Comparison of ENCODE assay signal across 8 cellular contexts in the genomic region with DNA sequence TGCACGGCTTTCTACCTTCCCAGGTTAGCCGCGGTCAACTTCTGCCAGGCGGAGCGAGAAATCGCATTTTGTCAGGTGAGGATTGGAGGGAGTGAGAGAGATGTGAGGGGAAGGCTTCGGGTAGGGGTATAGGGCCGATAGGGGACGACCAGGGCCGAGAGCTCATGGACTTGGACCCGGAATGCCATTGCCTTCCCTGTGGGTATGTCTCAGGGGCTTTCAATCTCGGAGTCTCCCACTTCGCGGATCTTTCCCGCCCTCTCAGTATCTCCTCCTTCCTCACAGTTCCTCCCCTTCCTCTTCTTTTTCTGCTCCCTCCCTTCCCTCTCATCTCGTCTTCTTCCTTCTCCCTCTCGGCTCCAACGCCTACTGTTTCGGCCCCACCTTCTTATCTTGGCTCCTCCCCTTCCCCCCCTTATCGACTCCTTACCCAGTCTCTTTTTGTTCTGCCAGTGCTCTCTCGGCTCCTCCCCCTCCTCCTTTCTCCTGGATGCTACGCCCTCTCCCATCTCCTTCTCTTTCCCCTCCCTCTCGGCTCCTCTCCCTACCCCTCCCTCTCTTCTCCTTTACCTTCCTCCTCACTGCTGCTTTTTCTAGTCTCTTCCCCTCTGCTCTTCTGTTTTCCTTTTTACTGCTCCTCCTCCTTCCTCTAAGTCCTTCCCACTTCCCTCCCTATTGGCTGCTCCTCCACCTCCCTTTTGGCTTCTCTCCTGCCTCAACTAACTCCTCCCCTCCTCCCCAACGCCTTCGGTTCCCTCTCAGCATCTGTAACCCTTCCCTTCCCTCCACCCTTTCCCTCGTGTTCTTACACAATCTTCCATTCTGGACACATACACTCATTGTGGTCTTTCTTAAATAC. TPM values are rescaled to one million over a fixed set of nuclear protein-coding genes. Genes with fewer than 3 reads are reported as not detected.
DNase-seq lines count a peak whose midpoint lies in the region; ATAC-seq and TF ChIP-seq lines count a peak whose summit lies in the region.

No MANE protein-coding gene starts in this region.

- peak overlapping the region; percentile 87 to 93 for H3K4me3 Mint-ChIP-seq in CD14-positive monocyte

- peaks cover 0 to 11% (median 0%) of the 10 kb centered on the region in 7 donors for H3K9me3 Mint-ChIP-seq in CD14-positive monocyte

- peaks cover 9% of the 10 kb centered on the region for H3K4me1 Mint-ChIP-seq in CD14-positive monocyte

- H3K9ac ChIP-seq in duodenal mucosa (ENCODE audit: low read depth in 1 of 2, low read length in 2 of 2): peak overlapping the region; percentile 63 to 66
- H3K9ac ChIP-seq in liver (ENCODE audit: low read depth in 1 of 2, low read length in 2 of 2): no peak overlapping the region

- H3K27me3 Mint-ChIP-seq in CD14-positive monocyte (ENCODE audit: low read depth in 3 of 3): peaks cover 0 to 6% (median 5%) of the 10 kb centered on the region in 3 donors

- intact Hi-C loops in CD14-positive monocyte (cut with micrococcal nuclease): no loop called here

- H3K4me3 ChIP-seq in duodenal mucosa (ENCODE audit: low read depth in 1 of 2, low read length in 2 of 2): peak overlapping the region; percentile 83 to 84
- H3K4me3 ChIP-seq in liver (ENCODE audit: low read depth in 1 of 3, low read length in 3 of 3): peak overlapping the region; percentile 58 to 78 (median 68)

- TF ChIP-seq CTCF in CD14-positive monocyte (IDR thresholded peaks at IDR 0.05) (no peak), liver (IDR thresholded peaks at IDR 0.05; ENCODE audit: low read depth, low read length, missing input control) (no peak)

- ATAC-seq in GM19395 (IDR thresholded peaks at IDR 0.05; ENCODE audit: unreplicated experiment) (peak; percentile 72), HG03521 (IDR thresholded peaks at IDR 0.05; ENCODE audit: unreplicated experiment) (peak; percentile 46)

- H3K9me3 ChIP-seq in duodenal mucosa (ENCODE audit: control insufficient read depth in 1 of 2, low read length in 2 of 2) (no peaks in the 10 kb centered on the region), liver (ENCODE audit: control insufficient read depth in 4 of 4, low read length in 3 of 4) (no peaks in the 10 kb centered on the region)

- H3K36me3 ChIP-seq in duodenal mucosa (ENCODE audit: control insufficient read depth in 1 of 2, insufficient read depth in 2 of 2, low read length in 2 of 2) (no peaks in the 10 kb centered on the region), liver (ENCODE audit: control insufficient read depth in 4 of 4, insufficient read depth in 3 of 4, low read depth in 1 of 4, low read length in 3 of 4) (no peaks in the 10 kb centered on the region)

- no peaks in the 10 kb centered on the region for H3K36me3 Mint-ChIP-seq in CD14-positive monocyte

- no peak for TF ChIP-seq RAD21 in liver (IDR thresholded peaks at IDR 0.05)

- H3K27me3 ChIP-seq in duodenal mucosa (ENCODE audit: control insufficient read depth in 1 of 2, insufficient read depth in 2 of 2, low read length in 2 of 2) (no peaks in the 10 kb centered on the region), liver (ENCODE audit: control insufficient read depth in 4 of 4, insufficient read depth in 4 of 4, low read length in 3 of 4) (no peaks in the 10 kb centered on the region)

- peak overlapping the region; percentile 81 to 95 (median 88) for H3K27ac Mint-ChIP-seq in CD14-positive monocyte

- WGBS in liver: 1% methylated on average over 26 of the region's 26 CpGs

- H3K27ac ChIP-seq in duodenal mucosa (ENCODE audit: low read depth, low read length): peak overlapping the region; percentile 70
- peak overlapping the region; percentile 56 to 64 for H3K27ac ChIP-seq in liver (ENCODE audit: low read depth in 1 of 2, low read length in 2 of 2)

- DNase-seq in CD14-positive monocyte (ENCODE audit: low spot score): peak; percentile 47
- DNase-seq in NCI-H69 (lab: John Stamatoyannopoulos, UW): peak; percentile 95
- DNase-seq in activated CD4-positive, alpha-beta T cell treated with anti-CD3 and anti-CD28 coated beads, Interleukin-2, amount 50 U/mL, for 1 hour: peak; percentile 38
- peak; percentile 64 for DNase-seq in stimulated activated CD4-positive, alpha-beta T cell treated with anti-CD3 and anti-CD28 coated beads, Interleukin-4, amount 100 ng/mL, for 24 hours

- H3K4me1 ChIP-seq in duodenal mucosa (ENCODE audit: control insufficient read depth in 1 of 2, insufficient read depth in 2 of 2, low read length in 2 of 2): peaks cover 0 to 5% of the 10 kb centered on the region in 2 donors
- H3K4me1 ChIP-seq in liver (ENCODE audit: control insufficient read depth in 4 of 4, insufficient read depth in 4 of 4, low read length in 3 of 4): peaks cover 0 to 8% (median 4%) of the 10 kb centered on the region in 4 donors

TF ChIP-seq in liver, 16 proteins besides CTCF, POLR2A, EP300 and RAD21:
- TF ChIP-seq, protein P1, sequence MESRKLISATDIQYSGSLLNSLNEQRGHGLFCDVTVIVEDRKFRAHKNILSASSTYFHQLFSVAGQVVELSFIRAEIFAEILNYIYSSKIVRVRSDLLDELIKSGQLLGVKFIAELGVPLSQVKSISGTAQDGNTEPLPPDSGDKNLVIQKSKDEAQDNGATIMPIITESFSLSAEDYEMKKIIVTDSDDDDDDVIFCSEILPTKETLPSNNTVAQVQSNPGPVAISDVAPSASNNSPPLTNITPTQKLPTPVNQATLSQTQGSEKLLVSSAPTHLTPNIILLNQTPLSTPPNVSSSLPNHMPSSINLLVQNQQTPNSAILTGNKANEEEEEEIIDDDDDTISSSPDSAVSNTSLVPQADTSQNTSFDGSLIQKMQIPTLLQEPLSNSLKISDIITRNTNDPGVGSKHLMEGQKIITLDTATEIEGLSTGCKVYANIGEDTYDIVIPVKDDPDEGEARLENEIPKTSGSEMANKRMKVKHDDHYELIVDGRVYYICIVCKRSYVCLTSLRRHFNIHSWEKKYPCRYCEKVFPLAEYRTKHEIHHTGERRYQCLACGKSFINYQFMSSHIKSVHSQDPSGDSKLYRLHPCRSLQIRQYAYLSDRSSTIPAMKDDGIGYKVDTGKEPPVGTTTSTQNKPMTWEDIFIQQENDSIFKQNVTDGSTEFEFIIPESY (IDR thresholded peaks at IDR 0.05): no peak
- no peak for TF ChIP-seq JUND (IDR thresholded peaks at IDR 0.05)
- TF ChIP-seq HNF4G (IDR thresholded peaks at IDR 0.05): no peak
- no peak for TF ChIP-seq YY1 (IDR thresholded peaks at IDR 0.05)
- TF ChIP-seq, protein P2, sequence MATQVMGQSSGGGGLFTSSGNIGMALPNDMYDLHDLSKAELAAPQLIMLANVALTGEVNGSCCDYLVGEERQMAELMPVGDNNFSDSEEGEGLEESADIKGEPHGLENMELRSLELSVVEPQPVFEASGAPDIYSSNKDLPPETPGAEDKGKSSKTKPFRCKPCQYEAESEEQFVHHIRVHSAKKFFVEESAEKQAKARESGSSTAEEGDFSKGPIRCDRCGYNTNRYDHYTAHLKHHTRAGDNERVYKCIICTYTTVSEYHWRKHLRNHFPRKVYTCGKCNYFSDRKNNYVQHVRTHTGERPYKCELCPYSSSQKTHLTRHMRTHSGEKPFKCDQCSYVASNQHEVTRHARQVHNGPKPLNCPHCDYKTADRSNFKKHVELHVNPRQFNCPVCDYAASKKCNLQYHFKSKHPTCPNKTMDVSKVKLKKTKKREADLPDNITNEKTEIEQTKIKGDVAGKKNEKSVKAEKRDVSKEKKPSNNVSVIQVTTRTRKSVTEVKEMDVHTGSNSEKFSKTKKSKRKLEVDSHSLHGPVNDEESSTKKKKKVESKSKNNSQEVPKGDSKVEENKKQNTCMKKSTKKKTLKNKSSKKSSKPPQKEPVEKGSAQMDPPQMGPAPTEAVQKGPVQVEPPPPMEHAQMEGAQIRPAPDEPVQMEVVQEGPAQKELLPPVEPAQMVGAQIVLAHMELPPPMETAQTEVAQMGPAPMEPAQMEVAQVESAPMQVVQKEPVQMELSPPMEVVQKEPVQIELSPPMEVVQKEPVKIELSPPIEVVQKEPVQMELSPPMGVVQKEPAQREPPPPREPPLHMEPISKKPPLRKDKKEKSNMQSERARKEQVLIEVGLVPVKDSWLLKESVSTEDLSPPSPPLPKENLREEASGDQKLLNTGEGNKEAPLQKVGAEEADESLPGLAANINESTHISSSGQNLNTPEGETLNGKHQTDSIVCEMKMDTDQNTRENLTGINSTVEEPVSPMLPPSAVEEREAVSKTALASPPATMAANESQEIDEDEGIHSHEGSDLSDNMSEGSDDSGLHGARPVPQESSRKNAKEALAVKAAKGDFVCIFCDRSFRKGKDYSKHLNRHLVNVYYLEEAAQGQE (IDR thresholded peaks at IDR 0.05): no peak
- TF ChIP-seq SP1 (IDR thresholded peaks at IDR 0.05): no peak
- no peak for TF ChIP-seq FOXA1 (IDR thresholded peaks at IDR 0.05)
- TF ChIP-seq HNF4A (conservative IDR thresholded peaks at IDR 0.05): no peak

RNA-seq across cellular contexts. Expression of gene RBMX, which starts 29.4 kb away (rescaled TPM):
- polyA plus RNA-seq in CD14-positive monocyte (100 to 1,000 TPM in 1 of 2 donors, 10 to 100 TPM in 1; 97.3 to 112 TPM), liver (10 to 100 TPM; 29.3 to 34.6 TPM)
- total RNA-seq in liver: 10 to 100 TPM; 91.8 to 93.6 TPM

Comparison
In these comparisons a context has a peak if more than half of its experiments do, and no peak if none do; other contexts are left out.
1. Peak in every context shown above with its lines: DNase-seq, ATAC-seq, H3K4me3 ChIP-seq and H3K27ac ChIP-seq.
2. DNase-seq: peak in every context shown above with its lines; median percentile 95 in NCI-H69; 64 in stimulated activated CD4-positive, alpha-beta T cell treated with anti-CD3 and anti-CD28 coated beads, Interleukin-4, amount 100 ng/mL, for 24 hours; 47 in CD14-positive monocyte; 38 in activated CD4-positive, alpha-beta T cell treated with anti-CD3 and anti-CD28 coated beads, Interleukin-2, amount 50 U/mL, for 1 hour.
3. H3K9ac ChIP-seq: peak in duodenal mucosa (2 of 2); none in liver (0 of 2).